ENCODE assay signal across 28 cellular contexts in genomic region chr5:19143935-19144334, GRCh38.
"Had no signal": no experiment of that assay in that cellular context is flagged by ENCODE, and none has a peak within 500 bp of the region (broad histone marks: within the 10 kb centered on the region; RNA-seq: fewer than 3 reads in every experiment).

No MANE protein-coding gene starts in this region.

- H2AFZ ChIP-seq: hepatocyte had no signal

- H3K4me1 ChIP-seq: adrenal gland, body of pancreas, colonic mucosa, esophagus squamous epithelium, gastroesophageal sphincter, heart right ventricle had no signal

- ATAC-seq: activated CD4-positive, alpha-beta T cell treated with anti-CD3 and anti-CD28 coated beads for 36 hours; activated CD8-positive, alpha-beta memory T cell treated with anti-CD3 and anti-CD28 coated beads, Interleukin-2, amount 10 ng/mL, durations not matched to agents 7 days and 5 days; activated CD8-positive, alpha-beta T cell treated with anti-CD3 and anti-CD28 coated beads, Interleukin-2, amount 10 ng/mL, durations not matched to agents 7 days and 5 days; activated naive CD8-positive, alpha-beta T cell treated with anti-CD3 and anti-CD28 coated beads, Interleukin-2, amount 50 U/mL, for 24 hours; body of pancreas; gastroesophageal sphincter; heart right ventricle had no signal

- H3K36me3 ChIP-seq: adrenal gland, colonic mucosa, esophagus squamous epithelium, gastroesophageal sphincter, heart right ventricle had no signal

- H3K79me2 ChIP-seq: hepatocyte had no signal

- H3K4me3 ChIP-seq: adrenal gland, body of pancreas, colonic mucosa, esophagus squamous epithelium, gastroesophageal sphincter, heart right ventricle, hepatocyte had no signal

- H3K4me2 ChIP-seq: hepatocyte had no signal

- H3K27me3 ChIP-seq: adrenal gland, body of pancreas, colonic mucosa, esophagus squamous epithelium, gastroesophageal sphincter, heart right ventricle, hepatocyte had no signal

- H3K27ac ChIP-seq: adrenal gland, body of pancreas, colonic mucosa, epithelial cell of prostate, esophagus squamous epithelium, gastroesophageal sphincter, heart right ventricle, hepatocyte had no signal

- DNase-seq: activated CD4-positive, alpha-beta memory T cell treated with anti-CD3 and anti-CD28 coated beads for 36 hours; activated CD4-positive, alpha-beta T cell treated with anti-CD3 and anti-CD28 coated beads for 36 hours; activated CD4-positive, alpha-beta T cell treated with anti-CD3 and anti-CD28 coated beads, Interleukin-2, amount 10 ng/mL, durations not matched to agents 24 days and 14 days; activated CD4-positive, CD25-positive, alpha-beta regulatory T cell; activated CD4-positive, CD25-positive, alpha-beta regulatory T cell treated with anti-CD3 and anti-CD28 coated beads, Interleukin-2, amount 50 U/mL, for 72 hours; activated CD8-positive, alpha-beta memory T cell treated with anti-CD3 and anti-CD28 coated beads, Interleukin-2, amount 10 ng/mL, durations not matched to agents 7 days and 5 days; activated CD8-positive, alpha-beta memory T cell treated with anti-CD3 and anti-CD28 coated beads, Interleukin-2, amount 50 U/mL, for 4 hours; activated CD8-positive, alpha-beta T cell treated with anti-CD3 and anti-CD28 coated beads, Interleukin-2, amount 10 ng/mL, durations not matched to agents 7 days and 5 days; activated effector memory CD4-positive, alpha-beta T cell treated with anti-CD3 and anti-CD28 coated beads, Interleukin-2, amount 50 U/mL, for 16 hours; activated naive CD4-positive, alpha-beta T cell treated with anti-CD3 and anti-CD28 coated beads for 36 hours; activated naive CD8-positive, alpha-beta T cell treated with anti-CD3 and anti-CD28 coated beads for 36 hours; activated naive CD8-positive, alpha-beta T cell treated with anti-CD3 and anti-CD28 coated beads, Interleukin-2, amount 50 U/mL, for 24 hours; activated T-cell treated with anti-CD3 and anti-CD28 coated beads, Interleukin-2, amount 50 U/mL, for 1 hour; activated T-cell treated with anti-CD3 and anti-CD28 coated beads, Interleukin-2, amount 50 U/mL, for 48 hours; adrenal gland; amygdala; aorta; body of pancreas; caudate nucleus; colonic mucosa; effector CD8-positive, alpha-beta T cell; esophagus squamous epithelium; foreskin melanocyte; heart right ventricle; T1000 had no signal

- H3K9me3 ChIP-seq: adrenal gland, body of pancreas, colonic mucosa, esophagus squamous epithelium, gastroesophageal sphincter had no signal
